ENCODE assay signal across 8 cellular contexts in the genomic region with DNA sequence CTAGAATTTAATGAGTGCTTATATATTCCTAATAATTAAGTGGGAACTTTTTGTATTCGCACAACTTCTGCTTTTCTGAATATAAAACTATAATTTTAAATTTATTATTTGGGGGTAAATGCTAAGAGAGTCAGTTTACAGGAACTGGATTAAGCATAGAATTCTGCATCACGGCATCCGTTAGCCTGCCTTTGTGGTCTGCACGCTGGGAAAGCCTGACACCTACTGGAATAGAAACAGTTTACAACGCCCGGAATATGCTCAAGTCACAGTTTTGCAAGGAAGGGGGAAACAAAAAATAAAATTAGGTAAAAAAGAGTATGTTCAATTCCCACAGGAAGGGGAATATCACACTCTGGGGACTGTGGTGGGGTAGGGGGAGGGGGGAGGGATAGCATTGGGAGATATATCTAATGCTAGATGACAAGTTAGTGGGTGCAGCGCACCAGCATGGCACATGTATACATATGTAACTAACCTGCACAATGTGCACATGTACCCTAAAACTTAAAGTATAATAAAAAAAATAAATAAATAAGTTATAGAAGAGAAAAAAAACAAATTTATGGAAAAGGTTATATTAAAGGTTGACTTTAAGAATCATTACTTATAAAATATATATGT. TPM values are rescaled to one million over a fixed set of nuclear protein-coding genes. Genes with fewer than 3 reads are reported as not detected.
DNase-seq lines count a peak whose midpoint lies in the region; ATAC-seq and TF ChIP-seq lines count a peak whose summit lies in the region.
"Not testable (repeated sequence)": the region's sequence is repeated elsewhere in the genome, so short reads cannot be mapped to it uniquely, and the experiment has no call there.

No MANE protein-coding gene starts in this region.

- not testable (repeated sequence) for H3K9ac ChIP-seq in OCI-LY3 (ENCODE audit: low read length); mesenchymal stem cell (ENCODE audit: low read length)

- H3K4ac ChIP-seq in mesenchymal stem cell (ENCODE audit: low read depth in 1 of 2, low read length in 2 of 2) = not testable (repeated sequence)

- H4K91ac ChIP-seq in mesenchymal stem cell (ENCODE audit: low read length) = not testable (repeated sequence)

- in situ Hi-C loops in KBM-7 (cut with MboI; ENCODE audit: low pct_unique_long_range_greater_than_20kb, low sequenced_read_pairs) = not testable (repeated sequence)

- H3K36me3 ChIP-seq in OCI-LY3 (replicated peaks; ENCODE audit: low read depth, low read length); mesenchymal stem cell (ENCODE audit: control insufficient read depth in 1 of 2, insufficient read depth in 2 of 2, low read depth in 1 of 2, low read length in 2 of 2): not testable (repeated sequence)

- H3K27me3 ChIP-seq in OCI-LY3 (ENCODE audit: low read depth, low read length); mesenchymal stem cell (ENCODE audit: control insufficient read depth in 1 of 2, insufficient read depth in 1 of 2, low read length in 2 of 2): not testable (repeated sequence)

- not testable (repeated sequence) for H3K27ac Mint-ChIP-seq in endothelial cell (ENCODE audit: unreplicated experiment); stimulated activated effector memory CD8-positive, alpha-beta T cell treated with anti-CD3 and anti-CD28 coated beads, Interleukin-12 subunit alpha, Interleukin-12 subunit beta, amount 100 ng/mL, for 72 hours

- H3K9me3 ChIP-seq in OCI-LY3 (ENCODE audit: insufficient read depth, low read length); mesenchymal stem cell (ENCODE audit: control insufficient read depth, low read length): not testable (repeated sequence)

- not testable (repeated sequence) for H3K14ac ChIP-seq in mesenchymal stem cell (ENCODE audit: low read length in 2 of 2)

- peak; percentile 62 for TF ChIP-seq CTCF in OCI-LY3 (IDR thresholded peaks at IDR 0.05; ENCODE audit: low read depth, low read length)
- TF ChIP-seq CTCF in endothelial cell (IDR thresholded peaks at IDR 0.05; ENCODE audit: unreplicated experiment) = peak; percentile 58

- ATAC-seq in stimulated activated effector memory CD8-positive, alpha-beta T cell treated with anti-CD3 and anti-CD28 coated beads, Interleukin-12 subunit alpha, Interleukin-12 subunit beta, amount 100 ng/mL, for 72 hours = peak; percentile 76

- peak overlapping the region; percentile 64 for H3K4me3 Mint-ChIP-seq in endothelial cell (ENCODE audit: unreplicated experiment)
- H3K4me3 Mint-ChIP-seq in stimulated activated effector memory CD8-positive, alpha-beta T cell treated with anti-CD3 and anti-CD28 coated beads, Interleukin-12 subunit alpha, Interleukin-12 subunit beta, amount 100 ng/mL, for 72 hours = not testable (repeated sequence)

- H2BK5ac ChIP-seq in mesenchymal stem cell (ENCODE audit: low read depth, low read length, poor library complexity, severe bottlenecking) = not testable (repeated sequence)

- H3K79me2 ChIP-seq in OCI-LY3 (ENCODE audit: low read length) = not testable (repeated sequence)

- H3K27me3 Mint-ChIP-seq in endothelial cell (ENCODE audit: unreplicated experiment) = not testable (repeated sequence)

- DNase-seq in ELR (ENCODE audit: low read depth) (peak; percentile 63), GOT3 (lab: John Stamatoyannopoulos, UW) (peak; percentile 3), KBM-7 (peak; percentile 56), activated T-cell treated with anti-CD3 and anti-CD28 coated beads for 1 hour (ENCODE audit: low read depth) (peak; percentile 45), endothelial cell (ENCODE audit: low spot score) (peak; percentile 56), mesenchymal stem cell (peak; percentile 64)
- DNase-seq in stimulated activated effector memory CD8-positive, alpha-beta T cell treated with anti-CD3 and anti-CD28 coated beads, Interleukin-12 subunit alpha, Interleukin-12 subunit beta, amount 100 ng/mL, for 72 hours (ENCODE audit: low spot score in 2 of 2) = peak; percentile 6 to 51

- H3K27ac ChIP-seq in OCI-LY3 (ENCODE audit: low read length); mesenchymal stem cell (ENCODE audit: low read length, poor library complexity, severe bottlenecking): not testable (repeated sequence)

- WGBS in mesenchymal stem cell = 10% methylated on average over 5 of the region's 7 CpGs

- not testable (repeated sequence) for H3K18ac ChIP-seq in mesenchymal stem cell (ENCODE audit: low read depth in 1 of 2, low read length in 2 of 2)

- not testable (repeated sequence) for H2AK5ac ChIP-seq in mesenchymal stem cell (ENCODE audit: low read length, severe bottlenecking)

- not testable (repeated sequence) for H3K9me3 Mint-ChIP-seq in endothelial cell (ENCODE audit: unreplicated experiment); stimulated activated effector memory CD8-positive, alpha-beta T cell treated with anti-CD3 and anti-CD28 coated beads, Interleukin-12 subunit alpha, Interleukin-12 subunit beta, amount 100 ng/mL, for 72 hours

- not testable (repeated sequence) for H4K20me1 ChIP-seq in OCI-LY3 (ENCODE audit: insufficient read depth, low read length)

- not testable (repeated sequence) for H2BK15ac ChIP-seq in mesenchymal stem cell (ENCODE audit: low read depth, poor library complexity, severe bottlenecking)

- H3K79me1 ChIP-seq in mesenchymal stem cell (replicated peaks; ENCODE audit: low read length, poor library complexity, severe bottlenecking) = not testable (repeated sequence)

- H3K4me1 ChIP-seq in OCI-LY3 (ENCODE audit: low read length) = peaks cover 11% of the 10 kb centered on the region
- not testable (repeated sequence) for H3K4me1 ChIP-seq in mesenchymal stem cell (ENCODE audit: control insufficient read depth, insufficient read depth, low read depth, low read length)

- not testable (repeated sequence) for H3K4me2 ChIP-seq in OCI-LY3 (ENCODE audit: low read length); mesenchymal stem cell (ENCODE audit: low read length, poor library complexity, severe bottlenecking)

- not testable (repeated sequence) for H3K4me3 ChIP-seq in OCI-LY3 (ENCODE audit: low read length); mesenchymal stem cell (ENCODE audit: insufficient read depth in 1 of 2, low read depth in 1 of 2, low read length in 2 of 2)

- not testable (repeated sequence) for H2AFZ ChIP-seq in OCI-LY3 (ENCODE audit: low read depth, low read length); mesenchymal stem cell (ENCODE audit: low read depth, low read length)

- H3K23ac ChIP-seq in mesenchymal stem cell (ENCODE audit: low read length in 2 of 2) = not testable (repeated sequence)

- H2BK12ac ChIP-seq in mesenchymal stem cell (ENCODE audit: low read length in 2 of 2) = not testable (repeated sequence)

- not testable (repeated sequence) for H3K36me3 Mint-ChIP-seq in endothelial cell (ENCODE audit: low read depth, unreplicated experiment); stimulated activated effector memory CD8-positive, alpha-beta T cell treated with anti-CD3 and anti-CD28 coated beads, Interleukin-12 subunit alpha, Interleukin-12 subunit beta, amount 100 ng/mL, for 72 hours

- not testable (repeated sequence) for H4K8ac ChIP-seq in mesenchymal stem cell (ENCODE audit: low read length)

- H2BK120ac ChIP-seq in mesenchymal stem cell (ENCODE audit: low read depth, low read length) = not testable (repeated sequence)

- not testable (repeated sequence) for H3K4me1 Mint-ChIP-seq in endothelial cell (ENCODE audit: unreplicated experiment); stimulated activated effector memory CD8-positive, alpha-beta T cell treated with anti-CD3 and anti-CD28 coated beads, Interleukin-12 subunit alpha, Interleukin-12 subunit beta, amount 100 ng/mL, for 72 hours

RNA-seq across cellular contexts. Expression of gene MMRN1, which starts 7.3 kb away (rescaled TPM):
- 304 TPM for total RNA-seq in endothelial cell (ENCODE audit: unreplicated experiment)
- polyA plus RNA-seq in mesenchymal stem cell (2013, experiment 1 of 2) = 0.01 TPM
- 0.05 TPM for polyA plus RNA-seq in mesenchymal stem cell (2013, experiment 2 of 2)

Comparison
In these comparisons a context has a peak if more than half of its experiments do, and no peak if none do; other contexts are left out.
1. DNase-seq: peak in every context shown above with its lines; median percentile 64 in mesenchymal stem cell; 63 in ELR; 56 in KBM-7; 56 in endothelial cell; 45 in activated T-cell treated with anti-CD3 and anti-CD28 coated beads for 1 hour; 28 in stimulated activated effector memory CD8-positive, alpha-beta T cell treated with anti-CD3 and anti-CD28 coated beads, Interleukin-12 subunit alpha, Interleukin-12 subunit beta, amount 100 ng/mL, for 72 hours; 3 in GOT3.